ENCODE assay signal across 9 cellular contexts in the genomic region with DNA sequence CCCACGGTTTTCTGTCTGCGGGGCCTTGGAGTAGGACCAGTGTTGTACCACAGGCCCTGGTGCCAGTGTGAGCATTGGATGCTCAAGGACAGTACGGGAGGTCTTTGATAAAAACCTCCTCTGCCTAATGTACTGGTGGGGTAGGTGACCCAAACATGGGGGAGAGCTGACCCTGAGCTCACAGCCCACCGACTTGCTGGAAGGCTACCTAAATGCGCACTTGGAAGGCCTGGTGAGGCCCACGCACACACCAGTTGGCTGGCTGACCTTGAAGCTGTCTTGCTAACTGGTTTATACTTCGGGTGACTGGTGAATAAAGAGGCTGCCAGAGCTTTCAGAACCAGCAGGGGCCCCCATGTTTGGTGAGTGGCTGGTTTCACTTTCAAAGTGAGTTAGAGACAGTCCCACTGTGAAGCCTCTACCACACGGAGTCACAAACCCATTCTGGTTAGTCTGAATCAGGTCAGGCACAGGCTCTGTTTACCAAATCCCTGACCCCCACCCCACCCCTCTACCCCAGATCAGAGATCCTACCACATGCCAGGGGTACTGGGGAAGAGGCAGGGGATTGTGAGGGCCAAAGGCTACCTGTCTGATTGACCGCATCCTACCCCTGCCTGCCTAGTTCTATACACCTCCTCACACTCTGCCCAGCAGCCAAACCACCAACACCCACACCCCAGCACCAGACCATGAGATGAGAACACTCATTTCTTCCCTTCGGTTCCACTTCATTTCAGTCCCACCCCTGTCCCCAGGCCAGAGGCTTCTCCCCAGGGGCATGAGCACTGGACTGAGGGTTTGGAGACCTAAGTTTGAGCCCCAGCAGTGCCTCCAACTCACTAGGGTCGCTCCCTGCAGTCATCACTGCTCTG. TPM values are rescaled to one million over a fixed set of nuclear protein-coding genes. Genes with fewer than 3 reads are reported as not detected.
DNase-seq lines count a peak whose midpoint lies in the region; ATAC-seq and TF ChIP-seq lines count a peak whose summit lies in the region.
"Had no signal": no experiment of that assay in that cellular context is flagged by ENCODE, and none has a peak within 500 bp of the region (broad histone marks: within the 10 kb centered on the region; RNA-seq: fewer than 3 reads in every experiment).

No MANE protein-coding gene starts in this region.

- peak overlapping the region; percentile 77 for H3K27ac Mint-ChIP-seq in activated B cell treated with CpG ODN at 0.5 μM for 24 hours

- no peak for TF ChIP-seq EP300 in transverse colon (IDR thresholded peaks at IDR 0.05; ENCODE audit: low read depth)

- peak; percentile 56 for ATAC-seq in HG02678 (IDR thresholded peaks at IDR 0.05; ENCODE audit: unreplicated experiment)
- peak; percentile 80 for ATAC-seq in activated B cell treated with CpG ODN at 0.5 μM for 24 hours (ENCODE audit: low read depth)

- WGBS in transverse colon (ENCODE audit: low coverage in 1 of 2), 2 donors = 57% methylated on average over 11 of the region's 11 CpGs; no CpG with 5 or more reads in 1 of the 2 donors

- peaks cover 41% of the 10 kb centered on the region for H3K4me1 Mint-ChIP-seq in activated B cell treated with CpG ODN at 0.5 μM for 24 hours

- no peaks in the 10 kb centered on the region for H3K9me3 ChIP-seq in transverse colon

- peak overlapping the region in 3 of 4 donors; percentile 20 to 58 (median 31) for H3K27ac ChIP-seq in transverse colon
- H3K27ac ChIP-seq: HL-60 had no signal

- H3K4me3 ChIP-seq in transverse colon = no peak overlapping the region

- CTCF ChIA-PET in activated B cell treated with CpG ODN at 0.5 μM for 24 hours (lab: Charles Lee) = interaction anchor here (1.1 to 4.8 kb wide), 6 partner anchors 15 to 98 kb away, joined by 3 to 17 read pairs (median 4); no protein-coding TSS in a partner anchor

- peak overlapping the region; percentile 47 for H3K4me3 Mint-ChIP-seq in activated B cell treated with CpG ODN at 0.5 μM for 24 hours

- intact Hi-C loops in activated B cell treated with CpG ODN at 0.5 μM for 24 hours (cut with micrococcal nuclease) (loop anchor here (1.0 kb wide), 2 partner anchors 14 to 40 kb away; no protein-coding TSS in a partner anchor), transverse colon (cut with DNase I; ENCODE audit: low total_unique reads) (no loop called here)

- H3K36me3 ChIP-seq in transverse colon = no peaks in the 10 kb centered on the region

- TF ChIP-seq CTCF in GM13977 (IDR thresholded peaks at IDR 0.05; ENCODE audit: extremely low read depth, insufficient read depth, missing control alignments) = peak; percentile 4
- TF ChIP-seq CTCF in activated B cell treated with CpG ODN at 0.5 μM for 24 hours (IDR thresholded peaks at IDR 0.05) = no peak
- TF ChIP-seq CTCF in transverse colon (IDR thresholded peaks at IDR 0.05) = peak in 1 of 5 experiments; percentile 11

- in situ Hi-C loops in GM13977 (cut with MboI; ENCODE audit: low pct_unique_long_range_greater_than_20kb, low sequenced_read_pairs, unreplicated experiment) (no loop called here), transverse colon (cut with MboI; ENCODE audit: low pct_ligation_motif_present in 1 of 4, low pct_unique_long_range_greater_than_20kb in 1 of 4, low sequenced_read_pairs in 3 of 4) (no loop called here)

- H3K36me3 Mint-ChIP-seq in activated B cell treated with CpG ODN at 0.5 μM for 24 hours (ENCODE audit: low read depth) = no peaks in the 10 kb centered on the region

- no peaks in the 10 kb centered on the region for H3K27me3 ChIP-seq in transverse colon

- peaks cover 5% of the 10 kb centered on the region for H3K27me3 Mint-ChIP-seq in activated B cell treated with CpG ODN at 0.5 μM for 24 hours

- H3K9me3 Mint-ChIP-seq in activated B cell treated with CpG ODN at 0.5 μM for 24 hours = no peaks in the 10 kb centered on the region

- H3K4me1 ChIP-seq in transverse colon = peaks cover 7 to 17% (median 9%) of the 10 kb centered on the region in 4 donors

- POLR2A ChIA-PET in activated B cell treated with CpG ODN at 0.5 μM for 24 hours (lab: Charles Lee) = interaction anchor here (0.5 to 3.9 kb wide), 13 partner anchors 11 to 1541 kb away, joined by 3 to 34 read pairs (median 4); a partner anchor contains a TSS

- DNase-seq in GM13977 (ENCODE audit: low spot score) = peak; percentile 87
- peak; percentile 40 for DNase-seq in activated B cell treated with CpG ODN at 0.5 μM for 24 hours
- DNase-seq in effector CD8-positive, alpha-beta T cell (lab: John Stamatoyannopoulos, UW) = peak; percentile 19
- peak; percentile 49 for DNase-seq in transverse colon
- DNase-seq in COLO668 (lab: John Stamatoyannopoulos, UW; ENCODE audit: unreplicated experiment) = no peak
- DNase-seq in KG1 (lab: John Stamatoyannopoulos, UW) = no peak
- no peak for DNase-seq in cerebellum (ENCODE audit: low spot score)

- no peak for TF ChIP-seq POLR2A in transverse colon (IDR thresholded peaks at IDR 0.05)

RNA-seq across cellular contexts. Expression of a gene that starts 12.7 kb away (rescaled TPM):
- 11.0 and 12.7 TPM in 2 replicates for total RNA-seq in activated B cell treated with CpG ODN at 0.5 μM for 24 hours
- 1 to 10 TPM; 1.1 to 3.4 (median 2.6) TPM for total RNA-seq in transverse colon
- total RNA-seq in cerebellum = 0.18 TPM

RNA-seq across cellular contexts. Expression of a gene that starts 25.6 kb away (rescaled TPM):
- total RNA-seq in activated B cell treated with CpG ODN at 0.5 μM for 24 hours = 5.2 and 8.2 TPM in 2 replicates
- 10 to 100 TPM in 1 of 4 donors, 1 to 10 TPM in 3; 1.4 to 68.8 (median 7.5) TPM for total RNA-seq in transverse colon
- total RNA-seq in cerebellum = 4.4 TPM

RNA-seq across cellular contexts. Expression of a gene that starts 49.8 kb away (rescaled TPM):
- total RNA-seq in activated B cell treated with CpG ODN at 0.5 μM for 24 hours (1.7 and 1.8 TPM in 2 replicates), transverse colon (under 1 TPM in 2 of 4 donors, not detected in 2; 0.16 to 0.41 TPM), cerebellum (0.27 TPM)

RNA-seq across cellular contexts. Expression of a gene that starts 52.9 kb away (rescaled TPM):
- 4.6 and 5.4 TPM in 2 replicates for total RNA-seq in activated B cell treated with CpG ODN at 0.5 μM for 24 hours
- 1 to 10 TPM in 1 of 4 donors, under 1 TPM in 2, not detected in 1; 0.16 to 4.9 (median 0.41) TPM for total RNA-seq in transverse colon
- not detected for total RNA-seq in cerebellum

Comparison
In these comparisons a context has a peak if more than half of its experiments do, and no peak if none do; other contexts are left out.
1. DNase-seq: peak in GM13977 (single experiment), activated B cell treated with CpG ODN at 0.5 μM for 24 hours (single experiment), effector CD8-positive, alpha-beta T cell (single experiment) and transverse colon (single experiment); none in COLO668 (single experiment), KG1 (single experiment) and cerebellum (single experiment).